1 cellular context compared by ENCODE assay signal in genomic region chr7:16916733-16917132, GRCh38.
TF ChIP-seq lines count a peak whose summit lies in the region.

No MANE protein-coding gene starts in this region.

TF ChIP-seq in IMR-90, 13 proteins besides CTCF, POLR2A, EP300 and RAD21:
- TF ChIP-seq MXI1 (IDR thresholded peaks at IDR 0.05; ENCODE audit: borderline replicate concordance, low read depth, low read length) = no peak
- no peak for TF ChIP-seq BHLHE40 (IDR thresholded peaks at IDR 0.05; ENCODE audit: low read depth, low read length)
- TF ChIP-seq FOS (IDR thresholded peaks at IDR 0.05; ENCODE audit: low read depth, low read length) = no peak
- TF ChIP-seq ELK1 (IDR thresholded peaks at IDR 0.05; ENCODE audit: borderline replicate concordance, low read depth, low read length) = no peak
- TF ChIP-seq NFE2L2 (IDR thresholded peaks at IDR 0.05; ENCODE audit: low read depth, low read length) = no peak
- TF ChIP-seq CHD1 (IDR thresholded peaks at IDR 0.05; ENCODE audit: low read depth, low read length) = no peak
- TF ChIP-seq RFX5 (IDR thresholded peaks at IDR 0.05; ENCODE audit: low read depth, low read length) = no peak
- TF ChIP-seq CEBPB (IDR thresholded peaks at IDR 0.05; ENCODE audit: low read depth, low read length) = no peak
- no peak for TF ChIP-seq USF2 (IDR thresholded peaks at IDR 0.05; ENCODE audit: low read depth, low read length)
- no peak for TF ChIP-seq RCOR1 (IDR thresholded peaks at IDR 0.05; ENCODE audit: insufficient replicate concordance, low read length)
- no peak for TF ChIP-seq MAZ (IDR thresholded peaks at IDR 0.05; ENCODE audit: borderline replicate concordance, low read depth, low read length)
